In genomic region chr9:137188490-137189296, GRCh38 we compare ENCODE assay signal across 1 cellular context.
TF ChIP-seq lines count a peak whose summit lies in the region.

Gene ANAPC2, minus strand, starts transcription at chr9:137188560. Its CDS starts 28 bp downstream, at chr9:137188532.
Gene SSNA1, plus strand, starts transcription at chr9:137188676. Its CDS starts 51 bp downstream, at chr9:137188727.

TF ChIP-seq in HepG2, 621 proteins besides CTCF, POLR2A, EP300 and RAD21 (continued from another document and continues in another):
- no peak for TF ChIP-seq USF2 (IDR thresholded peaks at IDR 0.05; ENCODE audit: low read depth, low read length)
- TF ChIP-seq USF2 (CRISPR knock-in tag; IDR thresholded peaks at IDR 0.05; ENCODE audit: borderline replicate concordance): no peak; the same call in 1 of the 2 replicates
- peak; percentile 71 for TF ChIP-seq MIER2 (CRISPR knock-in tag; IDR thresholded peaks at IDR 0.05)
- TF ChIP-seq EEA1 (CRISPR knock-in tag; IDR thresholded peaks at IDR 0.05; ENCODE audit: borderline replicate concordance): peak; percentile 78; the same call in 1 of the 2 replicates
- TF ChIP-seq ZNF136 (CRISPR knock-in tag; IDR thresholded peaks at IDR 0.05; ENCODE audit: low read depth): no peak
- TF ChIP-seq TCF7L2 (IDR thresholded peaks at IDR 0.05; ENCODE audit: low read depth, low read length): no peak
- TF ChIP-seq PREB (CRISPR knock-in tag; IDR thresholded peaks at IDR 0.05): no peak
- TF ChIP-seq HINFP (CRISPR knock-in tag; IDR thresholded peaks at IDR 0.05; ENCODE audit: low read depth): no peak; the same call in 1 of the 2 replicates
- TF ChIP-seq ZBTB14 (CRISPR knock-in tag; IDR thresholded peaks at IDR 0.05): peak; percentile 59; the same call in 1 of the 2 replicates
- TF ChIP-seq PRDM15 (CRISPR knock-in tag; IDR thresholded peaks at IDR 0.05): peak; percentile 71
- no peak for TF ChIP-seq PAF1 (CRISPR knock-in tag; IDR thresholded peaks at IDR 0.05)
- TF ChIP-seq ZBTB3 (CRISPR knock-in tag; IDR thresholded peaks at IDR 0.05; ENCODE audit: borderline replicate concordance, low read depth): no peak
- TF ChIP-seq NR1H2 (CRISPR knock-in tag; IDR thresholded peaks at IDR 0.05; ENCODE audit: borderline replicate concordance, low read depth): 0 out of 2 replicates have a peak, but pooled peaks have one; percentile 50
- TF ChIP-seq LCORL (IDR thresholded peaks at IDR 0.05): no peak
- TF ChIP-seq LCORL (CRISPR knock-in tag; IDR thresholded peaks at IDR 0.05): peak; percentile 74; the same call in 1 of the 2 replicates
- no peak for TF ChIP-seq ZBTB42 (CRISPR knock-in tag; IDR thresholded peaks at IDR 0.05)
- TF ChIP-seq PLSCR1 (CRISPR knock-in tag; IDR thresholded peaks at IDR 0.05; ENCODE audit: borderline replicate concordance): no peak
- TF ChIP-seq ZNF780A (CRISPR knock-in tag; IDR thresholded peaks at IDR 0.05): 0 out of 2 replicates have a peak, but pooled peaks have one; percentile 39
- peak; percentile 45; the same call in 1 of the 2 replicates for TF ChIP-seq ZNF766 (CRISPR knock-in tag; IDR thresholded peaks at IDR 0.05; ENCODE audit: borderline replicate concordance)
- 0 out of 2 replicates have a peak, but pooled peaks have one; percentile 56 for TF ChIP-seq GTF2F1 (IDR thresholded peaks at IDR 0.05; ENCODE audit: low read length)
- peak; percentile 53; the same call in 1 of the 2 replicates for TF ChIP-seq FOXP4 (CRISPR knock-in tag; IDR thresholded peaks at IDR 0.05)
- TF ChIP-seq ZNF563 (CRISPR knock-in tag; IDR thresholded peaks at IDR 0.05): peak; percentile 74
- no peak for TF ChIP-seq ZBTB8A (CRISPR knock-in tag; IDR thresholded peaks at IDR 0.05; ENCODE audit: borderline replicate concordance, low read depth)
- TF ChIP-seq BCLAF1 (IDR thresholded peaks at IDR 0.05): no peak
- no peak for TF ChIP-seq CENPBD1 (CRISPR knock-in tag; IDR thresholded peaks at IDR 0.05; ENCODE audit: borderline replicate concordance, low read depth)
- TF ChIP-seq ZNF33B (CRISPR knock-in tag; IDR thresholded peaks at IDR 0.05): peak; percentile 18; the same call in 1 of the 2 replicates
- 0 out of 2 replicates have a peak, but pooled peaks have one; percentile 21 for TF ChIP-seq ZNF124 (CRISPR knock-in tag; IDR thresholded peaks at IDR 0.05)
- TF ChIP-seq ZNF224 (CRISPR knock-in tag; IDR thresholded peaks at IDR 0.05): peak; percentile 68; the same call in 1 of the 2 replicates
- peak; percentile 100 for TF ChIP-seq HOXA3 (CRISPR knock-in tag; IDR thresholded peaks at IDR 0.05)
- peak; percentile 12; the same call in 1 of the 2 replicates for TF ChIP-seq PAXIP1 (CRISPR knock-in tag; conservative IDR thresholded peaks at IDR 0.05)
- TF ChIP-seq TCF12 (IDR thresholded peaks at IDR 0.05): no peak
- TF ChIP-seq TCF12 (CRISPR knock-in tag; IDR thresholded peaks at IDR 0.05): peak; percentile 8; the same call in 1 of the 2 replicates
- TF ChIP-seq MEF2D (CRISPR knock-in tag; IDR thresholded peaks at IDR 0.05): no peak
- TF ChIP-seq PHF20 (CRISPR knock-in tag; IDR thresholded peaks at IDR 0.05): peak; percentile 100
- TF ChIP-seq ZNF703 (CRISPR knock-in tag; IDR thresholded peaks at IDR 0.05; ENCODE audit: borderline replicate concordance): no peak
- TF ChIP-seq THAP8 (CRISPR knock-in tag; IDR thresholded peaks at IDR 0.05; ENCODE audit: borderline replicate concordance): no peak
